ENCODE assay signal across 19 cellular contexts in the genomic region with DNA sequence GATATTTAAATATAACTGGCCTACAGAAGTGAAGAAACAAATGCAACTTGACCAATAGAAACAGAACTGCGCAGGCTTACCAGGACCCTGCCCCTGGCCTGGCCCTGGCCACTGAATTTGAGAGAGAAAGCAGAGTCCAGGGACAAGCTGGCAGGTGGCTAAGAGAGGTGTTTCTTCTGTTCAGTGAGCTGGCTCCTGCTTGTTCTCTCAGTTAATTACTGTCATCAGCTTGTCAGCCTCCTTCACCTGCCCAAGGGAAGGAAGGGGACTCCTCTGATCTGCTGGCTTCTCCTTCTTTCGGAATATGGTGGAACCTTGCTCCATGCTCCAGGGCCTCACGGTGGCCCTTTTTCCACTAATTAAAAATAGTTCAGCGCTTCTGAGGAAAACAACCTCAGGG.
DNase-seq lines count a peak whose midpoint lies in the region; ATAC-seq, FAIRE-seq and TF ChIP-seq lines count a peak whose summit lies in the region.
"Had no signal": no experiment of that assay in that cellular context is flagged by ENCODE, and none has a peak within 500 bp of the region (broad histone marks: within the 10 kb centered on the region; RNA-seq: fewer than 3 reads in every experiment).

No MANE protein-coding gene starts in this region.

- ATAC-seq in HG02885 (IDR thresholded peaks at IDR 0.05; ENCODE audit: poor library complexity, unreplicated experiment), result no peak
- ATAC-seq: HCT116, K562, PC-3 had no signal

- TF ChIP-seq CTCF in glutamatergic neuron (IDR thresholded peaks at IDR 0.05; ENCODE audit: partially characterized antibody, unreplicated experiment), result no peak

- no peak for FAIRE-seq in H54 (lab: Jason Lieb, UNC)
- FAIRE-seq: G401.6, GM12891, K562 had no signal

- H3K9me3 Mint-ChIP-seq in glutamatergic neuron (ENCODE audit: unreplicated experiment), result peaks cover 1% of the 10 kb centered on the region
- H3K9me3 Mint-ChIP-seq: CD4-positive, CD25-positive, alpha-beta regulatory T cell; T-helper 2 cell treated with Interferon-gamma antibody and Interleukin-4, amounts not matched to agents 5 μg/mL and 100 μg/mL, for 36 hours had no signal

- DNase-seq in NCI-H1105 treated with DMSO at 0.1 percent for 48 hours (lab: John Stamatoyannopoulos, UW) (peak; percentile 2), NCI-H1105 (lab: John Stamatoyannopoulos, UW) (no peak), NCI-H1092 treated with DMSO at 0.1 percent for 48 hours (lab: John Stamatoyannopoulos, UW) (peak; percentile 60), NCI-H2227 treated with DMSO at 0.1 percent for 48 hours (lab: John Stamatoyannopoulos, UW) (peak; percentile 11), glutamatergic neuron (no peak), H54 (ENCODE audit: insufficient read length, low spot score) (no peak)
- no peak for DNase-seq in stimulated activated CD4-positive, alpha-beta T cell treated with anti-CD3 and anti-CD28 coated beads, Interleukin-1b, Interleukin-23, amount 100 ng/mL, for 48 hours
- DNase-seq: CD4-positive, CD25-positive, alpha-beta regulatory T cell; MV-4-11; NCI-H524; PC-3; SW 1271 had no signal

- TF ChIP-seq POLR2A in H54 (IDR thresholded peaks at IDR 0.05; ENCODE audit: low read depth, low read length), result no peak

- H3K36me3 Mint-ChIP-seq in glutamatergic neuron (ENCODE audit: unreplicated experiment), result no peaks in the 10 kb centered on the region

- no peak overlapping the region for H3K27ac Mint-ChIP-seq in glutamatergic neuron (ENCODE audit: unreplicated experiment)
- H3K27ac Mint-ChIP-seq: B cell; CD4-positive, CD25-positive, alpha-beta regulatory T cell; T-helper 2 cell treated with Interferon-gamma antibody and Interleukin-4, amounts not matched to agents 5 μg/mL and 100 μg/mL, for 36 hours had no signal

- peaks cover 9% of the 10 kb centered on the region for H3K4me1 Mint-ChIP-seq in glutamatergic neuron (ENCODE audit: low read depth, unreplicated experiment)
- H3K4me1 Mint-ChIP-seq: B cell had no signal

- H3K27me3 Mint-ChIP-seq in glutamatergic neuron (ENCODE audit: unreplicated experiment), result no peaks in the 10 kb centered on the region
- H3K27me3 Mint-ChIP-seq: B cell; CD4-positive, CD25-positive, alpha-beta regulatory T cell had no signal

- H3K4me3 Mint-ChIP-seq in glutamatergic neuron (ENCODE audit: unreplicated experiment), result peak overlapping the region; percentile 10
- H3K4me3 Mint-ChIP-seq: B cell; CD4-positive, CD25-positive, alpha-beta regulatory T cell; T-helper 2 cell treated with Interferon-gamma antibody and Interleukin-4, amounts not matched to agents 5 μg/mL and 100 μg/mL, for 36 hours had no signal

Comparison
In these comparisons a context has a peak if more than half of its experiments do, and no peak if none do; other contexts are left out.
1. DNase-seq: peak in NCI-H1105 treated with DMSO at 0.1 percent for 48 hours (single experiment), NCI-H1092 treated with DMSO at 0.1 percent for 48 hours (single experiment) and NCI-H2227 treated with DMSO at 0.1 percent for 48 hours (single experiment); none in NCI-H1105 (single experiment), glutamatergic neuron (single experiment), stimulated activated CD4-positive, alpha-beta T cell treated with anti-CD3 and anti-CD28 coated beads, Interleukin-1b, Interleukin-23, amount 100 ng/mL, for 48 hours (single experiment) and H54 (single experiment).